ENCODE assay signal across 22 cellular contexts in the genomic region with DNA sequence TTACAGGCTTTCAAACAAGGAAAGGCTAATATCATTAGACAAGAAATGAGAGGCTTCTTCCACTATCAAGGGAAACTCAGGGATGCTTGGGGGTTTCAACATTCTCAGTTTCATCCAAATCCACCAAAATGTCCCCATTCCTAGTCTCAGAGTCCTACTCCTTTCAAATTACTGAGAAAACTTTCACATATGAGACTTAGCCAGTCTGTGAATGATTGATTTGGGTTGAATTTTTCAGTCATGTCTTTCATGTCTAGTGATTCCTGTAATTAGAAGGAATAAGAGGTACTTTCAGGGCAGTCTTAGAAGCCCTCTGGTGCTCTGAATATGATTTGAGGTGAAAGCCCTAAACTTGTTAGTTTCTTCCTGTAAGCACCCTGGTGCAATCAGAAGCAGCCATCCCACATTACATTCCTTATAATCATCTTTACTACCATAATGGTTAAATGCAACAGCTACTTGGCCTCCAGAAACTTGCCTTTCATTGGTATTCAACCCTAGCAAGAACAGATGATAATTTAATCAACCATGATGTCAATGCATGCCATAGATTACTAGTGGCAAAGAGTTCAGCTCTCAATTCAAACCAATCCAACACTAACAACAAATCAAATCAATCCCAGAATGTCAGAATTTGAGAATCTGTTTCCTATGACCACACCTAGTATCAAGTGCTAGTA. TPM values are rescaled to one million over a fixed set of nuclear protein-coding genes. Genes with fewer than 3 reads are reported as not detected.
DNase-seq lines count a peak whose midpoint lies in the region; ATAC-seq and TF ChIP-seq lines count a peak whose summit lies in the region.
"Had no signal": no experiment of that assay in that cellular context is flagged by ENCODE, and none has a peak within 500 bp of the region (broad histone marks: within the 10 kb centered on the region; RNA-seq: fewer than 3 reads in every experiment).

No MANE protein-coding gene starts in this region.

- peaks cover 10% of the 10 kb centered on the region in 2 donors for H3K4me1 ChIP-seq in gastrocnemius medialis

- no peak for TF ChIP-seq POLR2A in gastrocnemius medialis (IDR thresholded peaks at IDR 0.05)

- no peaks in the 10 kb centered on the region for H3K36me3 ChIP-seq in gastrocnemius medialis
- H3K36me3 ChIP-seq: thyroid gland had no signal

- no peaks in the 10 kb centered on the region for H3K27me3 Mint-ChIP-seq in natural killer cell treated with Interleukin-12 subunit alpha and Interleukin-12 subunit beta and Interleukin-15 and Interleukin-18, amount 100 ng/mL, for 72 hours
- H3K27me3 Mint-ChIP-seq in natural killer cell (ENCODE audit: low read depth in 2 of 2): peaks cover 0 to 2% of the 10 kb centered on the region in 2 donors
- H3K27me3 Mint-ChIP-seq in dendritic cell treated with granulocyte-macrophage colony-stimulating factor and Interleukin-4, amounts not matched to agents 40 ng/mL and 50 ng/mL, for 4 days: no peaks in the 10 kb centered on the region
- no peaks in the 10 kb centered on the region for H3K27me3 Mint-ChIP-seq in stimulated activated naive B cell treated with anti-CD40 and anti-IgM and Interleukin-4, amounts not matched to agents 10 μg/mL and 1 μg/mL and 100 μg/mL, for 72 hours
- H3K27me3 Mint-ChIP-seq: CD4-positive, alpha-beta memory T cell had no signal

- peak in 1 of 2 donors; percentile 12 for ATAC-seq in natural killer cell treated with Interleukin-12 subunit alpha and Interleukin-12 subunit beta and Interleukin-15 and Interleukin-18, amount 100 ng/mL, for 72 hours
- no peak for ATAC-seq in natural killer cell
- peak; percentile 26 for ATAC-seq in HG02759 (IDR thresholded peaks at IDR 0.05; ENCODE audit: unreplicated experiment)
- peak in 1 of 2 donors; percentile 4 for ATAC-seq in stimulated activated naive B cell treated with anti-CD40 and anti-IgM and Interleukin-4, amounts not matched to agents 10 μg/mL and 1 μg/mL and 100 μg/mL, for 72 hours (replicated peaks)
- ATAC-seq in HG03439 (IDR thresholded peaks at IDR 0.05; ENCODE audit: unreplicated experiment): no peak
- no peak for ATAC-seq in gastrocnemius medialis
- ATAC-seq: left lobe of liver had no signal

- TF ChIP-seq CTCF in natural killer cell (IDR thresholded peaks at IDR 0.05) (no peak), gastrocnemius medialis (IDR thresholded peaks at IDR 0.05 in 4 of 5, conservative IDR thresholded peaks at IDR 0.05 in 1 of 5) (no peak)

- H3K4me3 ChIP-seq in gastrocnemius medialis: no peak overlapping the region
- H3K4me3 ChIP-seq: thyroid gland had no signal

- H3K36me3 Mint-ChIP-seq in natural killer cell treated with Interleukin-12 subunit alpha and Interleukin-12 subunit beta and Interleukin-15 and Interleukin-18, amount 100 ng/mL, for 72 hours: no peaks in the 10 kb centered on the region
- H3K36me3 Mint-ChIP-seq in natural killer cell: no peaks in the 10 kb centered on the region
- peaks cover 46% of the 10 kb centered on the region for H3K36me3 Mint-ChIP-seq in dendritic cell treated with granulocyte-macrophage colony-stimulating factor and Interleukin-4, amounts not matched to agents 40 ng/mL and 50 ng/mL, for 4 days (ENCODE audit: low read depth)
- H3K36me3 Mint-ChIP-seq in stimulated activated naive B cell treated with anti-CD40 and anti-IgM and Interleukin-4, amounts not matched to agents 10 μg/mL and 1 μg/mL and 100 μg/mL, for 72 hours: peaks cover 9 to 19% of the 10 kb centered on the region in 2 donors

- H3K27ac ChIP-seq in gastrocnemius medialis: peak overlapping the region in 1 of 4 donors; percentile 36
- H3K27ac ChIP-seq: thyroid gland had no signal

- in situ Hi-C loops in gastrocnemius medialis (cut with MboI; ENCODE audit: low sequenced_read_pairs in 4 of 4): loop anchor here in 3 of 4 donors (25.0 kb wide), 2 partner anchors 391 to 816 kb away; a partner anchor contains a TSS

- no peaks in the 10 kb centered on the region for H3K27me3 ChIP-seq in gastrocnemius medialis
- H3K27me3 ChIP-seq: thyroid gland had no signal

- H3K9me3 Mint-ChIP-seq in natural killer cell treated with Interleukin-12 subunit alpha and Interleukin-12 subunit beta and Interleukin-15 and Interleukin-18, amount 100 ng/mL, for 72 hours: no peaks in the 10 kb centered on the region
- H3K9me3 Mint-ChIP-seq in natural killer cell: no peaks in the 10 kb centered on the region
- no peaks in the 10 kb centered on the region for H3K9me3 Mint-ChIP-seq in dendritic cell treated with granulocyte-macrophage colony-stimulating factor and Interleukin-4, amounts not matched to agents 40 ng/mL and 50 ng/mL, for 4 days
- peaks cover 3 to 9% of the 10 kb centered on the region in 2 donors for H3K9me3 Mint-ChIP-seq in stimulated activated naive B cell treated with anti-CD40 and anti-IgM and Interleukin-4, amounts not matched to agents 10 μg/mL and 1 μg/mL and 100 μg/mL, for 72 hours
- H3K9me3 Mint-ChIP-seq: CD4-positive, alpha-beta memory T cell; mesothelial cell of epicardium; nephron progenitor cell had no signal

- peaks cover 23 to 24% of the 10 kb centered on the region in 2 donors for H3K4me1 Mint-ChIP-seq in natural killer cell treated with Interleukin-12 subunit alpha and Interleukin-12 subunit beta and Interleukin-15 and Interleukin-18, amount 100 ng/mL, for 72 hours (ENCODE audit: low read depth in 2 of 2)
- peaks cover 0 to 7% of the 10 kb centered on the region in 2 donors for H3K4me1 Mint-ChIP-seq in natural killer cell
- H3K4me1 Mint-ChIP-seq in dendritic cell treated with granulocyte-macrophage colony-stimulating factor and Interleukin-4, amounts not matched to agents 40 ng/mL and 50 ng/mL, for 4 days (ENCODE audit: low read depth): peaks cover 25% of the 10 kb centered on the region
- H3K4me1 Mint-ChIP-seq in stimulated activated naive B cell treated with anti-CD40 and anti-IgM and Interleukin-4, amounts not matched to agents 10 μg/mL and 1 μg/mL and 100 μg/mL, for 72 hours: peaks cover 26 to 58% of the 10 kb centered on the region in 2 donors
- H3K4me1 Mint-ChIP-seq: mesothelial cell of epicardium, nephron progenitor cell had no signal

- H3K4me3 Mint-ChIP-seq in natural killer cell treated with Interleukin-12 subunit alpha and Interleukin-12 subunit beta and Interleukin-15 and Interleukin-18, amount 100 ng/mL, for 72 hours: no peak overlapping the region
- no peak overlapping the region for H3K4me3 Mint-ChIP-seq in natural killer cell
- no peak overlapping the region for H3K4me3 Mint-ChIP-seq in dendritic cell treated with granulocyte-macrophage colony-stimulating factor and Interleukin-4, amounts not matched to agents 40 ng/mL and 50 ng/mL, for 4 days
- H3K4me3 Mint-ChIP-seq in stimulated activated naive B cell treated with anti-CD40 and anti-IgM and Interleukin-4, amounts not matched to agents 10 μg/mL and 1 μg/mL and 100 μg/mL, for 72 hours: no peak overlapping the region
- H3K4me3 Mint-ChIP-seq: activated naive CD4-positive, alpha-beta T cell treated with anti-CD3 and anti-CD28 coated beads for 36 hours; CD4-positive, alpha-beta memory T cell; mesothelial cell of epicardium; nephron progenitor cell had no signal

- DNase-seq in natural killer cell treated with Interleukin-12 subunit alpha and Interleukin-12 subunit beta and Interleukin-15 and Interleukin-18, amount 100 ng/mL, for 72 hours (ENCODE audit: low spot score): no peak
- no peak for DNase-seq in natural killer cell
- DNase-seq in stimulated activated naive B cell treated with anti-CD40 and anti-IgM and Interleukin-4, amounts not matched to agents 10 μg/mL and 1 μg/mL and 100 μg/mL, for 72 hours: no peak
- DNase-seq in activated CD8-positive, alpha-beta memory T cell treated with anti-CD3 and anti-CD28 coated beads, Interleukin-2, amount 50 U/mL, for 4 hours: no peak
- no peak for DNase-seq in gastrocnemius medialis
- DNase-seq: ACHN; activated CD4-positive, alpha-beta T cell treated with anti-CD3 and anti-CD28 coated beads, Interleukin-2, amount 50 U/mL, for 4 hours; activated naive CD4-positive, alpha-beta T cell treated with anti-CD3 and anti-CD28 coated beads for 36 hours; anterior cingulate cortex; CD4-positive, alpha-beta memory T cell; central memory CD4-positive, alpha-beta T cell; NCI-H1694; nephron progenitor cell; posterior cingulate gyrus; Right ventricle myocardium superior; stimulated activated naive CD4-positive, alpha-beta T cell; thyroid gland had no signal

- intact Hi-C loops in natural killer cell (cut with micrococcal nuclease) (no loop called here), gastrocnemius medialis (cut with DNase I; ENCODE audit: low total_unique reads) (no loop called here)
- intact Hi-C loops in dendritic cell treated with granulocyte-macrophage colony-stimulating factor and Interleukin-4, amounts not matched to agents 40 ng/mL and 50 ng/mL, for 4 days (cut with micrococcal nuclease): no loop called here

- H3K27ac Mint-ChIP-seq in natural killer cell treated with Interleukin-12 subunit alpha and Interleukin-12 subunit beta and Interleukin-15 and Interleukin-18, amount 100 ng/mL, for 72 hours: peak overlapping the region; percentile 62 to 74
- H3K27ac Mint-ChIP-seq in natural killer cell: no peak overlapping the region
- H3K27ac Mint-ChIP-seq in dendritic cell treated with granulocyte-macrophage colony-stimulating factor and Interleukin-4, amounts not matched to agents 40 ng/mL and 50 ng/mL, for 4 days: peak overlapping the region; percentile 54
- peak overlapping the region; percentile 72 for H3K27ac Mint-ChIP-seq in stimulated activated naive B cell treated with anti-CD40 and anti-IgM and Interleukin-4, amounts not matched to agents 10 μg/mL and 1 μg/mL and 100 μg/mL, for 72 hours
- H3K27ac Mint-ChIP-seq: activated naive CD4-positive, alpha-beta T cell treated with anti-CD3 and anti-CD28 coated beads for 36 hours; mesothelial cell of epicardium; nephron progenitor cell had no signal

- no peaks in the 10 kb centered on the region for H3K9me3 ChIP-seq in gastrocnemius medialis
- H3K9me3 ChIP-seq: thyroid gland had no signal

RNA-seq across cellular contexts. Expression of a gene that starts 50.7 kb away (rescaled TPM):
- 10 to 100 TPM; 25.4 to 36.1 TPM for total RNA-seq in natural killer cell treated with Interleukin-12 subunit alpha and Interleukin-12 subunit beta and Interleukin-15 and Interleukin-18, amount 100 ng/mL, for 72 hours
- total RNA-seq in natural killer cell: 10 to 100 TPM; 23.5 to 33.9 (median 31.8) TPM
- total RNA-seq in gastrocnemius medialis: 100 to 1,000 TPM in 1 of 4 donors, 10 to 100 TPM in 3; 34.0 to 153 (median 37.3) TPM

Comparison
In these comparisons a context has a peak if more than half of its experiments do, and no peak if none do; other contexts are left out.
1. H3K27ac Mint-ChIP-seq: peak in natural killer cell treated with Interleukin-12 subunit alpha and Interleukin-12 subunit beta and Interleukin-15 and Interleukin-18, amount 100 ng/mL, for 72 hours (2 of 2), dendritic cell treated with granulocyte-macrophage colony-stimulating factor and Interleukin-4, amounts not matched to agents 40 ng/mL and 50 ng/mL, for 4 days (single experiment) and stimulated activated naive B cell treated with anti-CD40 and anti-IgM and Interleukin-4, amounts not matched to agents 10 μg/mL and 1 μg/mL and 100 μg/mL, for 72 hours (single experiment); none in natural killer cell (0 of 2).